In the genomic region with DNA sequence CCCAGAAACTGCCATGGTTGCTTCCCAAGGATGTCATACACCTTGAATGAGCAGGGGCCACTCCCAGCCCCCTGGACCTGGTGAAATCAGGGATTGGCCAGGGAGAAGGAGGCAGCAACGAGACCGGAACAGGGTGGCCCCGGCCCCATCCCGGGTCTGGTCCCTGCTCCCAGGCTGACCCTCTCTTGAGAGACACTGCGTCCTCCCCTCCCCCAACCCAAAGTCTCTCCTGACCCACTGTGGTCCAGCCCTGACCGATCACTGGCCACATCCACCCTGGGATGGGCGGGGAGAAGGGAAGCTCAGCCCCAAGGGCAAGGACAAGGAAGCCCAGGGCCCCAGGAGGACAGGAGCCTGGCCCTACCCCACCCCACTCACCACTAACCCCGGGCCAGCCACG, we compare ENCODE assay signal across 25 cellular contexts. TPM values are rescaled to one million over a fixed set of nuclear protein-coding genes. Genes with fewer than 3 reads are reported as not detected.
A peak's percentile ranks its signal among the peaks of the same experiment; 100 is the strongest.
DNase-seq lines count a peak whose midpoint lies in the region; ATAC-seq and TF ChIP-seq lines count a peak whose summit lies in the region.
"Had no signal": no experiment of that assay in that cellular context is flagged by ENCODE, and none has a peak within 500 bp of the region (broad histone marks: within the 10 kb centered on the region; RNA-seq: fewer than 3 reads in every experiment).

No MANE protein-coding gene starts in this region.

- ATAC-seq in CD8-positive, alpha-beta T cell = no peak
- no peak for ATAC-seq in activated CD8-positive, alpha-beta T cell treated with anti-CD3 and anti-CD28 coated beads, Interleukin-2, amount 10 ng/mL, durations not matched to agents 7 days and 5 days
- ATAC-seq in naive thymus-derived CD8-positive, alpha-beta T cell = no peak
- ATAC-seq in GM19328 (IDR thresholded peaks at IDR 0.05; ENCODE audit: unreplicated experiment) = no peak
- ATAC-seq: heart left ventricle had no signal

- no peaks in the 10 kb centered on the region for H3K9me3 Mint-ChIP-seq in activated CD4-positive, alpha-beta T cell treated with anti-CD3 and anti-CD28 coated beads, Interleukin-2, amount 10 ng/mL, durations not matched to agents 24 days and 14 days
- no peaks in the 10 kb centered on the region for H3K9me3 Mint-ChIP-seq in CD8-positive, alpha-beta T cell
- no peaks in the 10 kb centered on the region for H3K9me3 Mint-ChIP-seq in activated CD8-positive, alpha-beta T cell treated with anti-CD3 and anti-CD28 coated beads, Interleukin-2, amount 10 ng/mL, durations not matched to agents 7 days and 5 days (ENCODE audit: insufficient read depth)
- H3K9me3 Mint-ChIP-seq in naive thymus-derived CD8-positive, alpha-beta T cell = no peaks in the 10 kb centered on the region

- CTCF ChIA-PET in CD8-positive, alpha-beta T cell (lab: Charles Lee) = interaction anchor here (0.6 to 3.3 kb wide), 3 partner anchors 27 to 272 kb away, joined by 3 to 13 read pairs (median 4); no protein-coding TSS in a partner anchor
- CTCF ChIA-PET in activated CD8-positive, alpha-beta T cell treated with anti-CD3 and anti-CD28 coated beads, Interleukin-2, amount 10 ng/mL, durations not matched to agents 7 days and 5 days (lab: Charles Lee) = interaction anchor here (1.5 kb wide), 1 partner anchor 27 kb away, joined by 4 read pairs; no protein-coding TSS in a partner anchor

- H3K27ac Mint-ChIP-seq in activated CD4-positive, alpha-beta T cell treated with anti-CD3 and anti-CD28 coated beads, Interleukin-2, amount 10 ng/mL, durations not matched to agents 24 days and 14 days = peak overlapping the region; percentile 67
- H3K27ac Mint-ChIP-seq in CD8-positive, alpha-beta T cell = peak overlapping the region; percentile 74
- peak overlapping the region; percentile 78 for H3K27ac Mint-ChIP-seq in activated CD8-positive, alpha-beta T cell treated with anti-CD3 and anti-CD28 coated beads, Interleukin-2, amount 10 ng/mL, durations not matched to agents 7 days and 5 days
- H3K27ac Mint-ChIP-seq in naive thymus-derived CD8-positive, alpha-beta T cell = peak overlapping the region; percentile 78 to 89 (median 83)
- H3K27ac Mint-ChIP-seq: WTC11 had no signal

- H3K4me1 ChIP-seq in CD8-positive, alpha-beta T cell (ENCODE audit: insufficient read depth, low read length) = peaks cover 48% of the 10 kb centered on the region

- H3K36me3 Mint-ChIP-seq in activated CD4-positive, alpha-beta T cell treated with anti-CD3 and anti-CD28 coated beads, Interleukin-2, amount 10 ng/mL, durations not matched to agents 24 days and 14 days (ENCODE audit: low read depth) = peaks cover 73% of the 10 kb centered on the region
- H3K36me3 Mint-ChIP-seq in CD8-positive, alpha-beta T cell = peaks cover 93% of the 10 kb centered on the region
- peaks cover 93% of the 10 kb centered on the region for H3K36me3 Mint-ChIP-seq in activated CD8-positive, alpha-beta T cell treated with anti-CD3 and anti-CD28 coated beads, Interleukin-2, amount 10 ng/mL, durations not matched to agents 7 days and 5 days (ENCODE audit: low read depth)
- H3K36me3 Mint-ChIP-seq in naive thymus-derived CD8-positive, alpha-beta T cell = peaks cover 0 to 86% (median 34%) of the 10 kb centered on the region in 3 donors
- H3K36me3 Mint-ChIP-seq: WTC11 had no signal

- no peaks in the 10 kb centered on the region for H3K27me3 Mint-ChIP-seq in activated CD4-positive, alpha-beta T cell treated with anti-CD3 and anti-CD28 coated beads, Interleukin-2, amount 10 ng/mL, durations not matched to agents 24 days and 14 days
- H3K27me3 Mint-ChIP-seq in CD8-positive, alpha-beta T cell (ENCODE audit: low read depth) = no peaks in the 10 kb centered on the region
- no peaks in the 10 kb centered on the region for H3K27me3 Mint-ChIP-seq in activated CD8-positive, alpha-beta T cell treated with anti-CD3 and anti-CD28 coated beads, Interleukin-2, amount 10 ng/mL, durations not matched to agents 7 days and 5 days (ENCODE audit: low read depth)
- H3K27me3 Mint-ChIP-seq in naive thymus-derived CD8-positive, alpha-beta T cell = no peaks in the 10 kb centered on the region
- H3K27me3 Mint-ChIP-seq: IgD-negative memory B cell had no signal

- intact Hi-C loops in activated CD4-positive, alpha-beta T cell treated with anti-CD3 and anti-CD28 coated beads, Interleukin-2, amount 10 ng/mL, durations not matched to agents 24 days and 14 days (cut with micrococcal nuclease) = no loop called here
- intact Hi-C loops in CD8-positive, alpha-beta T cell (cut with DNase I, micrococcal nuclease) = no loop called here

- H3K36me3 ChIP-seq in CD8-positive, alpha-beta T cell (ENCODE audit: insufficient read depth, low read length) = peaks cover 79% of the 10 kb centered on the region

- POLR2A ChIA-PET in CD8-positive, alpha-beta T cell (lab: Charles Lee) = interaction anchor here (0.6 kb wide), 1 partner anchor 104 kb away, joined by 6 read pairs; no protein-coding TSS in a partner anchor
- POLR2A ChIA-PET in activated CD8-positive, alpha-beta T cell treated with anti-CD3 and anti-CD28 coated beads, Interleukin-2, amount 10 ng/mL, durations not matched to agents 7 days and 5 days (lab: Charles Lee) = interaction anchor here (1.6 to 2.9 kb wide), 3 partner anchors 10 to 52 kb away, joined by 9 to 12 read pairs (median 11); a partner anchor contains a TSS
- POLR2A ChIA-PET in naive thymus-derived CD8-positive, alpha-beta T cell (lab: Charles Lee) = interaction anchor here (9.0 kb wide), 1 partner anchor 10 kb away, joined by 118 read pairs; a partner anchor contains a TSS

- H3K27me3 ChIP-seq in CD8-positive, alpha-beta T cell (ENCODE audit: insufficient read depth, low read length) = no peaks in the 10 kb centered on the region
- H3K27me3 ChIP-seq: upper lobe of left lung had no signal

- H3K9me3 ChIP-seq in CD8-positive, alpha-beta T cell (ENCODE audit: low read length) = no peaks in the 10 kb centered on the region
- H3K9me3 ChIP-seq: SK-N-SH, upper lobe of left lung had no signal

- TF ChIP-seq CTCF in CD8-positive, alpha-beta T cell (IDR thresholded peaks at IDR 0.05) = no peak

- H3K27ac ChIP-seq in CD8-positive, alpha-beta T cell (ENCODE audit: low read depth, low read length) = no peak overlapping the region
- H3K27ac ChIP-seq: heart left ventricle, upper lobe of left lung had no signal

- no peak for DNase-seq in activated CD4-positive, alpha-beta T cell treated with anti-CD3 and anti-CD28 coated beads, Interleukin-2, amount 10 ng/mL, durations not matched to agents 24 days and 14 days
- no peak for DNase-seq in activated CD4-positive, alpha-beta T cell treated with anti-CD3 and anti-CD28 coated beads for 1 hour
- DNase-seq in CD8-positive, alpha-beta T cell = no peak
- DNase-seq in activated CD8-positive, alpha-beta T cell treated with anti-CD3 and anti-CD28 coated beads, Interleukin-2, amount 10 ng/mL, durations not matched to agents 7 days and 5 days = no peak
- DNase-seq in naive thymus-derived CD8-positive, alpha-beta T cell = no peak
- DNase-seq in COR-L47 (lab: John Stamatoyannopoulos, UW) (no peak), DMS 273 treated with DMSO at 0.1 percent for 48 hours (lab: John Stamatoyannopoulos, UW) (no peak)
- DNase-seq: AML-193; amniotic stem cell; DND-41; effector CD4-positive, alpha-beta T cell; foreskin fibroblast; heart left ventricle; mammary epithelial cell; NCI-H1105; NCI-H2029 treated with DMSO at 0.1 percent for 48 hours; NCI-H2227 treated with DMSO at 0.1 percent for 48 hours; NCI-H774; nucleus accumbens; SK-N-SH; stimulated activated CD8-positive, alpha-beta memory T cell treated with anti-CD3 and anti-CD28 coated beads, Interleukin-4, amount 100 ng/mL, for 48 hours had no signal

- peaks cover 74% of the 10 kb centered on the region for H3K4me1 Mint-ChIP-seq in activated CD4-positive, alpha-beta T cell treated with anti-CD3 and anti-CD28 coated beads, Interleukin-2, amount 10 ng/mL, durations not matched to agents 24 days and 14 days
- peaks cover 76% of the 10 kb centered on the region for H3K4me1 Mint-ChIP-seq in CD8-positive, alpha-beta T cell (ENCODE audit: low read depth)
- H3K4me1 Mint-ChIP-seq in activated CD8-positive, alpha-beta T cell treated with anti-CD3 and anti-CD28 coated beads, Interleukin-2, amount 10 ng/mL, durations not matched to agents 7 days and 5 days (ENCODE audit: low read depth) = peaks cover 90% of the 10 kb centered on the region
- H3K4me1 Mint-ChIP-seq in naive thymus-derived CD8-positive, alpha-beta T cell = peaks cover 35 to 89% (median 78%) of the 10 kb centered on the region in 4 donors

- no peak overlapping the region for H3K4me3 ChIP-seq in CD8-positive, alpha-beta T cell (ENCODE audit: low read depth, low read length)
- H3K4me3 ChIP-seq: heart left ventricle, upper lobe of left lung had no signal

- H3K4me3 Mint-ChIP-seq in activated CD4-positive, alpha-beta T cell treated with anti-CD3 and anti-CD28 coated beads, Interleukin-2, amount 10 ng/mL, durations not matched to agents 24 days and 14 days = no peak overlapping the region
- H3K4me3 Mint-ChIP-seq in CD8-positive, alpha-beta T cell = no peak overlapping the region
- no peak overlapping the region for H3K4me3 Mint-ChIP-seq in activated CD8-positive, alpha-beta T cell treated with anti-CD3 and anti-CD28 coated beads, Interleukin-2, amount 10 ng/mL, durations not matched to agents 7 days and 5 days
- peak overlapping the region in 1 of 10 donors; percentile 40 for H3K4me3 Mint-ChIP-seq in naive thymus-derived CD8-positive, alpha-beta T cell
- H3K4me3 Mint-ChIP-seq: WTC11 had no signal

RNA-seq across cellular contexts. Expression of a gene that starts 12.4 kb away (rescaled TPM):
- total RNA-seq in activated CD4-positive, alpha-beta T cell treated with anti-CD3 and anti-CD28 coated beads, Interleukin-2, amount 10 ng/mL, durations not matched to agents 24 days and 14 days = 43.5 and 44.9 TPM in 2 replicates
- total RNA-seq in CD8-positive, alpha-beta T cell = 100 to 1,000 TPM; 129 to 143 TPM
- total RNA-seq in activated CD8-positive, alpha-beta T cell treated with anti-CD3 and anti-CD28 coated beads, Interleukin-2, amount 10 ng/mL, durations not matched to agents 7 days and 5 days = 100 to 1,000 TPM; 107 to 114 TPM
- 100 to 1,000 TPM; 177 to 193 TPM for total RNA-seq in naive thymus-derived CD8-positive, alpha-beta T cell
- polyA plus RNA-seq in naive thymus-derived CD8-positive, alpha-beta T cell = 10 to 100 TPM; 48.9 to 60.8 (median 54.6) TPM

RNA-seq across cellular contexts. Expression of a gene that starts 50.7 kb away (rescaled TPM):
- 519 and 540 TPM in 2 replicates for total RNA-seq in activated CD4-positive, alpha-beta T cell treated with anti-CD3 and anti-CD28 coated beads, Interleukin-2, amount 10 ng/mL, durations not matched to agents 24 days and 14 days
- 100 to 1,000 TPM; 152 to 159 TPM for total RNA-seq in CD8-positive, alpha-beta T cell
- total RNA-seq in activated CD8-positive, alpha-beta T cell treated with anti-CD3 and anti-CD28 coated beads, Interleukin-2, amount 10 ng/mL, durations not matched to agents 7 days and 5 days = 1,000 to 10,000 TPM; 1,167 to 1,252 TPM
- 100 to 1,000 TPM; 295 to 297 TPM for total RNA-seq in naive thymus-derived CD8-positive, alpha-beta T cell
- polyA plus RNA-seq in naive thymus-derived CD8-positive, alpha-beta T cell = 1,000 to 10,000 TPM in 2 of 3 donors, 100 to 1,000 TPM in 1; 740 to 1,115 (median 1,110) TPM
